In the genomic region with DNA sequence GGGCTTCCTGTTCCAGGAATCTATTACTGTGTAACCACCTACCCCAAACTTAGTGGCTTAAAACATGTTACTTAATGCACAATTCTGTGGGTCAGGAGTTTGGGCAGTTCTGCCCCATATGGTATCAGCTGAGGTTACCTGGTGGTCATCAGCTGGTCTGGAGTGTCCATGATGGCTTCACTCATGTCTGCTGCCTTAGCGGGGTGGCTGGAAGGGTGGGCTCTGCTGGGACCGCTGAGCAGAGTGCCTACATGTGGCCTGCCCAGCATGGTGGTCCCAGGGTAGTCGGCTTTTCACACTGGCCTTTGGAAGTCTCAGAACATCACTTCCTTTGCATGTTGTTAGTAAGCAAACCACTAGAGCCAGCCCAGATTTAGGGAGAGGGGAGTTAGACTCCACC, we compare ENCODE assay signal across 1 cellular context.
TF ChIP-seq lines count a peak whose summit lies in the region.

No MANE protein-coding gene starts in this region.

TF ChIP-seq in HEK293, 187 proteins besides CTCF, POLR2A, EP300 and RAD21:
- TF ChIP-seq SALL2 (tag by site-specific recombination; IDR thresholded peaks at IDR 0.05; ENCODE audit: borderline replicate concordance) (no peak), ZNF19 (tag by site-specific recombination; IDR thresholded peaks at IDR 0.05; ENCODE audit: low read depth) (no peak), ZNF239 (tag by site-specific recombination; IDR thresholded peaks at IDR 0.05) (no peak), ZBTB6 (tag by site-specific recombination; IDR thresholded peaks at IDR 0.05) (no peak), ZFHX2 (tag by site-specific recombination; conservative IDR thresholded peaks at IDR 0.05) (no peak), ZNF843 (tag by site-specific recombination; IDR thresholded peaks at IDR 0.05) (no peak), ZNF548 (tag by site-specific recombination; IDR thresholded peaks at IDR 0.05) (no peak), KLF10 (tag by site-specific recombination; IDR thresholded peaks at IDR 0.05) (no peak), ZNF211 (tag by site-specific recombination; IDR thresholded peaks at IDR 0.05; ENCODE audit: low read depth) (no peak), SP7 (tag by site-specific recombination; IDR thresholded peaks at IDR 0.05) (no peak), ZNF529 (tag by site-specific recombination; IDR thresholded peaks at IDR 0.05; ENCODE audit: insufficient replicate concordance) (no peak)
- TF ChIP-seq, protein P1, sequence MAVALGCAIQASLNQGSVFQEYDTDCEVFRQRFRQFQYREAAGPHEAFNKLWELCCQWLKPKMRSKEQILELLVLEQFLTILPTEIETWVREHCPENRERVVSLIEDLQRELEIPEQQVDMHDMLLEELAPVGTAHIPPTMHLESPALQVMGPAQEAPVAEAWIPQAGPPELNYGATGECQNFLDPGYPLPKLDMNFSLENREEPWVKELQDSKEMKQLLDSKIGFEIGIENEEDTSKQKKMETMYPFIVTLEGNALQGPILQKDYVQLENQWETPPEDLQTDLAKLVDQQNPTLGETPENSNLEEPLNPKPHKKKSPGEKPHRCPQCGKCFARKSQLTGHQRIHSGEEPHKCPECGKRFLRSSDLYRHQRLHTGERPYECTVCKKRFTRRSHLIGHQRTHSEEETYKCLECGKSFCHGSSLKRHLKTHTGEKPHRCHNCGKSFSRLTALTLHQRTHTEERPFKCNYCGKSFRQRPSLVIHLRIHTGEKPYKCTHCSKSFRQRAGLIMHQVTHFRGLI (tag by site-specific recombination; IDR thresholded peaks at IDR 0.05): no peak
- TF ChIP-seq, protein P2, sequence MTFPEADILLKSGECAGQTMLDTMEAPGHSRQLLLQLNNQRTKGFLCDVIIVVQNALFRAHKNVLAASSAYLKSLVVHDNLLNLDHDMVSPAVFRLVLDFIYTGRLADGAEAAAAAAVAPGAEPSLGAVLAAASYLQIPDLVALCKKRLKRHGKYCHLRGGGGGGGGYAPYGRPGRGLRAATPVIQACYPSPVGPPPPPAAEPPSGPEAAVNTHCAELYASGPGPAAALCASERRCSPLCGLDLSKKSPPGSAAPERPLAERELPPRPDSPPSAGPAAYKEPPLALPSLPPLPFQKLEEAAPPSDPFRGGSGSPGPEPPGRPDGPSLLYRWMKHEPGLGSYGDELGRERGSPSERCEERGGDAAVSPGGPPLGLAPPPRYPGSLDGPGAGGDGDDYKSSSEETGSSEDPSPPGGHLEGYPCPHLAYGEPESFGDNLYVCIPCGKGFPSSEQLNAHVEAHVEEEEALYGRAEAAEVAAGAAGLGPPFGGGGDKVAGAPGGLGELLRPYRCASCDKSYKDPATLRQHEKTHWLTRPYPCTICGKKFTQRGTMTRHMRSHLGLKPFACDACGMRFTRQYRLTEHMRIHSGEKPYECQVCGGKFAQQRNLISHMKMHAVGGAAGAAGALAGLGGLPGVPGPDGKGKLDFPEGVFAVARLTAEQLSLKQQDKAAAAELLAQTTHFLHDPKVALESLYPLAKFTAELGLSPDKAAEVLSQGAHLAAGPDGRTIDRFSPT (tag by site-specific recombination; IDR thresholded peaks at IDR 0.05): no peak
